ENCODE assay signal across 8 cellular contexts in genomic region chrX:2498781-2499302, GRCh38. TPM values are rescaled to one million over a fixed set of nuclear protein-coding genes. Genes with fewer than 3 reads are reported as not detected.
DNase-seq lines count a peak whose midpoint lies in the region; ATAC-seq and TF ChIP-seq lines count a peak whose summit lies in the region.

No MANE protein-coding gene starts in this region.

- intact Hi-C loops in dorsolateral prefrontal cortex (cut with DNase I) (loop anchor here in 1 of 2 donors (5.0 kb wide), 1 partner anchor 93 kb away; no protein-coding TSS in a partner anchor), aorta (cut with DNase I) (no loop called here)

- 9 to 18% methylated on average over 10 of the region's 10 CpGs for WGBS in aorta, 2 donors

- peak overlapping the region; percentile 83 for H3K4me2 ChIP-seq in Karpas-422 (ENCODE audit: low read depth, low read length, poor library complexity, severe bottlenecking)

- no peaks in the 10 kb centered on the region for H3K9me2 ChIP-seq in Karpas-422 (replicated peaks; ENCODE audit: insufficient read depth, low read length)

- H3K27ac ChIP-seq in Karpas-422 (ENCODE audit: low read length) = peak overlapping the region; percentile 9; the same call in 1 of the 2 replicates
- H3K27ac ChIP-seq in dorsolateral prefrontal cortex = peak overlapping the region; percentile 13 to 94 (median 79)
- peak overlapping the region in 1 of 2 donors; percentile 61 for H3K27ac ChIP-seq in aorta (ENCODE audit: low read depth in 1 of 2, low read length in 2 of 2)

- H3K9ac ChIP-seq in Karpas-422 (ENCODE audit: low read length) = peak overlapping the region; percentile 97

- H3K27me3 ChIP-seq in Karpas-422 (ENCODE audit: low read length) (no peaks in the 10 kb centered on the region), dorsolateral prefrontal cortex (no peaks in the 10 kb centered on the region), aorta (ENCODE audit: control insufficient read depth in 1 of 2, insufficient read depth in 2 of 2, low read length in 1 of 2) (no peaks in the 10 kb centered on the region)

- H3K4me1 ChIP-seq in Karpas-422 (ENCODE audit: low read length) = peaks cover 14% of the 10 kb centered on the region
- no peaks in the 10 kb centered on the region for H3K4me1 ChIP-seq in aorta (ENCODE audit: control insufficient read depth in 1 of 2, insufficient read depth in 2 of 2, low read length in 2 of 2)

- TF ChIP-seq CTCF in dorsolateral prefrontal cortex (IDR thresholded peaks at IDR 0.05 in 54 of 56, conservative IDR thresholded peaks at IDR 0.05 in 2 of 56; ENCODE audit: low read depth in 1 of 56, partially characterized antibody in 56 of 56) = no peak

- H3K4me3 ChIP-seq in Karpas-422 (ENCODE audit: low read length) (peak overlapping the region; percentile 93), dorsolateral prefrontal cortex (peak overlapping the region in 58 of 59 donors; percentile 0 to 88 (median 72)), aorta (ENCODE audit: low read length in 2 of 2) (peak overlapping the region in 1 of 2 donors; percentile 11)

- H3K9me3 ChIP-seq in Karpas-422 (ENCODE audit: low read length) = no peaks in the 10 kb centered on the region
- no peaks in the 10 kb centered on the region for H3K9me3 ChIP-seq in aorta (ENCODE audit: control insufficient read depth, low read length)

- H3K79me2 ChIP-seq in Karpas-422 (ENCODE audit: low read length) = peaks cover 57% of the 10 kb centered on the region

- ATAC-seq in aorta (ENCODE audit: low FRiP score) = peak; percentile 19

- no peak overlapping the region for H2AFZ ChIP-seq in Karpas-422 (ENCODE audit: low read length)

- DNase-seq in AG08395 (ENCODE audit: low spot score) = peak; percentile 31
- no peak for DNase-seq in Karpas-422
- peak in 2 of 10 donors; percentile 29 to 49 for DNase-seq in dorsolateral prefrontal cortex
- DNase-seq in mesenteric fat pad (ENCODE audit: low spot score) = peak; percentile 72
- DNase-seq in aorta = no peak
- no peak for DNase-seq in NCI-H524 treated with DMSO at 0.1 percent for 48 hours (lab: John Stamatoyannopoulos, UW)
- DNase-seq in stimulated activated CD8-positive, alpha-beta memory T cell treated with anti-CD3 and anti-CD28 coated beads, Interleukin-4, amount 100 ng/mL, for 48 hours = no peak
- DNase-seq in HUDEP-2 (lab: John Stamatoyannopoulos, UW; ENCODE audit: unreplicated experiment in 76 of 76) = no peak

- 0 out of 2 replicates have a peak, but pooled peaks cover 6% of the 10 kb centered on the region for H4K20me1 ChIP-seq in Karpas-422 (ENCODE audit: insufficient read depth, low read depth, low read length)

- peaks cover 4% of the 10 kb centered on the region; the same call in 1 of the 2 replicates for H3K36me3 ChIP-seq in Karpas-422 (ENCODE audit: insufficient read depth, low read length)
- no peaks in the 10 kb centered on the region for H3K36me3 ChIP-seq in aorta (ENCODE audit: control insufficient read depth in 1 of 2, insufficient read depth in 2 of 2, low read length in 1 of 2)

RNA-seq across cellular contexts. Expression of gene DHRSX, which starts 1.9 kb away (rescaled TPM):
- 14.0 and 14.5 TPM in 2 replicates for total RNA-seq in Karpas-422 (2014; rRNA removed; shearing (Covaris generic); ENCODE audit: low replicate concordance)
- total RNA-seq in dorsolateral prefrontal cortex (10 to 100 TPM; 11.6 to 43.5 (median 19.3) TPM), mesenteric fat pad (27.0 TPM), aorta (10 to 100 TPM; 15.7 to 21.8 TPM)
- 1 to 10 TPM; 6.0 to 7.7 TPM for polyA plus RNA-seq in aorta

RNA-seq across cellular contexts. Expression of gene ZBED1, which starts 1.9 kb away (rescaled TPM):
- 15.1 and 22.6 TPM in 2 replicates for total RNA-seq in Karpas-422 (2014; rRNA removed; shearing (Covaris generic); ENCODE audit: low replicate concordance)
- total RNA-seq in dorsolateral prefrontal cortex (10 to 100 TPM; 18.2 to 62.4 (median 29.9) TPM), mesenteric fat pad (37.2 TPM), aorta (10 to 100 TPM; 31.3 to 33.5 TPM)
- polyA plus RNA-seq in aorta = 10 to 100 TPM; 15.2 to 15.5 TPM

Comparison
In these comparisons a context has a peak if more than half of its experiments do, and no peak if none do; other contexts are left out.
1. DNase-seq: peak in AG08395 (single experiment) and mesenteric fat pad (single experiment); none in Karpas-422 (single experiment), aorta (0 of 2), NCI-H524 treated with DMSO at 0.1 percent for 48 hours (single experiment), stimulated activated CD8-positive, alpha-beta memory T cell treated with anti-CD3 and anti-CD28 coated beads, Interleukin-4, amount 100 ng/mL, for 48 hours (single experiment) and HUDEP-2 (0 of 76).